In genomic region chr2:9596621-9597311, GRCh38 we compare ENCODE assay signal across 15 cellular contexts. TPM values are rescaled to one million over a fixed set of nuclear protein-coding genes. Genes with fewer than 3 reads are reported as not detected.
A peak's percentile ranks its signal among the peaks of the same experiment; 100 is the strongest.
DNase-seq lines count a peak whose midpoint lies in the region; ATAC-seq and TF ChIP-seq lines count a peak whose summit lies in the region.
"Had no signal": no experiment of that assay in that cellular context is flagged by ENCODE, and none has a peak within 500 bp of the region (broad histone marks: within the 10 kb centered on the region; RNA-seq: fewer than 3 reads in every experiment).

No MANE protein-coding gene starts in this region.

- ATAC-seq in stimulated activated naive B cell treated with anti-CD40 and anti-IgM and Interleukin-4, amounts not matched to agents 10 μg/mL and 1 μg/mL and 100 μg/mL, for 72 hours (replicated peaks) = peak in 1 of 2 donors; percentile 10
- no peak for ATAC-seq in GM21515 (IDR thresholded peaks at IDR 0.05; ENCODE audit: unreplicated experiment)
- ATAC-seq: gastroesophageal sphincter had no signal

- H3K27me3 ChIP-seq in OCI-LY3 (ENCODE audit: low read depth, low read length) = no peaks in the 10 kb centered on the region
- no peaks in the 10 kb centered on the region for H3K27me3 ChIP-seq in ascending aorta
- H3K27me3 ChIP-seq in prostate gland (replicated peaks; ENCODE audit: insufficient read depth) = no peaks in the 10 kb centered on the region
- H3K27me3 ChIP-seq: gastroesophageal sphincter had no signal

- no peak for TF ChIP-seq CTCF in OCI-LY3 (IDR thresholded peaks at IDR 0.05; ENCODE audit: low read depth, low read length)
- no peak for TF ChIP-seq CTCF in ascending aorta (IDR thresholded peaks at IDR 0.05)
- no peak for TF ChIP-seq CTCF in nephron progenitor cell (IDR thresholded peaks at IDR 0.05)
- no peak for TF ChIP-seq CTCF in prostate gland (IDR thresholded peaks at IDR 0.05)

- H3K4me1 ChIP-seq in OCI-LY3 (ENCODE audit: low read length) (peaks cover 45% of the 10 kb centered on the region), ascending aorta (peaks cover 0 to 33% of the 10 kb centered on the region in 2 donors), prostate gland (replicated peaks) (no peaks in the 10 kb centered on the region)

- H3K36me3 ChIP-seq in OCI-LY3 (replicated peaks; ENCODE audit: low read depth, low read length) (peaks cover 43% of the 10 kb centered on the region), ascending aorta (peaks cover 4 to 29% of the 10 kb centered on the region in 2 donors), prostate gland (no peaks in the 10 kb centered on the region)

- no peak overlapping the region for H3K4me3 Mint-ChIP-seq in activated naive CD4-positive, alpha-beta T cell treated with anti-CD3 and anti-CD28 coated beads for 36 hours
- peak overlapping the region in 1 of 2 donors; percentile 3 for H3K4me3 Mint-ChIP-seq in stimulated activated naive B cell treated with anti-CD40 and anti-IgM and Interleukin-4, amounts not matched to agents 10 μg/mL and 1 μg/mL and 100 μg/mL, for 72 hours
- no peak overlapping the region for H3K4me3 Mint-ChIP-seq in nephron progenitor cell

- DNase-seq in activated naive CD4-positive, alpha-beta T cell treated with anti-CD3 and anti-CD28 coated beads for 36 hours = no peak
- no peak for DNase-seq in activated naive CD4-positive, alpha-beta T cell treated with anti-CD3 and anti-CD28 coated beads, Interleukin-2, amount 50 U/mL, for 16 hours
- no peak for DNase-seq in ascending aorta (ENCODE audit: low spot score in 2 of 2)
- no peak for DNase-seq in stimulated activated naive B cell treated with anti-CD40 and anti-IgM and Interleukin-4, amounts not matched to agents 10 μg/mL and 1 μg/mL and 100 μg/mL, for 72 hours
- DNase-seq in nephron progenitor cell = no peak
- DNase-seq in prostate gland (ENCODE audit: low spot score) = no peak
- DNase-seq: activated CD4-positive, alpha-beta T cell treated with anti-CD3 and anti-CD28 coated beads for 4 hours; DMS 273 treated with DMSO at 0.1 percent for 48 hours; mesendoderm; NCI-H2029; NCI-H526 treated with DMSO at 0.1 percent for 48 hours; nucleus accumbens had no signal

- TF ChIP-seq POLR2A in prostate gland (IDR thresholded peaks at IDR 0.05) = no peak

- peaks cover 64% of the 10 kb centered on the region for H3K4me1 Mint-ChIP-seq in activated naive CD4-positive, alpha-beta T cell treated with anti-CD3 and anti-CD28 coated beads for 36 hours (ENCODE audit: low read depth)
- peaks cover 24 to 44% of the 10 kb centered on the region in 2 donors for H3K4me1 Mint-ChIP-seq in stimulated activated naive B cell treated with anti-CD40 and anti-IgM and Interleukin-4, amounts not matched to agents 10 μg/mL and 1 μg/mL and 100 μg/mL, for 72 hours
- no peaks in the 10 kb centered on the region for H3K4me1 Mint-ChIP-seq in nephron progenitor cell

- intact Hi-C loops in activated naive CD4-positive, alpha-beta T cell treated with anti-CD3 and anti-CD28 coated beads for 36 hours (cut with micrococcal nuclease) = no loop called here
- intact Hi-C loops in ascending aorta (cut with DNase I) = no loop called here
- intact Hi-C loops in prostate gland (cut with DNase I) = no loop called here

- H2AFZ ChIP-seq in OCI-LY3 (ENCODE audit: low read depth, low read length) = no peak overlapping the region

- 88% methylated on average over 10 of the region's 10 CpGs for WGBS in prostate gland

- H3K9ac ChIP-seq in OCI-LY3 (ENCODE audit: low read length) = peak overlapping the region; percentile 26; the same call in 1 of the 2 replicates

- peaks cover 91% of the 10 kb centered on the region for H3K79me2 ChIP-seq in OCI-LY3 (ENCODE audit: low read length)

- H3K27me3 Mint-ChIP-seq in activated naive CD4-positive, alpha-beta T cell treated with anti-CD3 and anti-CD28 coated beads for 36 hours (ENCODE audit: low read depth) = no peaks in the 10 kb centered on the region
- no peaks in the 10 kb centered on the region for H3K27me3 Mint-ChIP-seq in stimulated activated naive B cell treated with anti-CD40 and anti-IgM and Interleukin-4, amounts not matched to agents 10 μg/mL and 1 μg/mL and 100 μg/mL, for 72 hours
- no peaks in the 10 kb centered on the region for H3K27me3 Mint-ChIP-seq in nephron progenitor cell (ENCODE audit: low read depth, poor library complexity)

- H3K4me3 ChIP-seq in OCI-LY3 (ENCODE audit: low read length) (peak overlapping the region; percentile 34), ascending aorta (no peak overlapping the region), prostate gland (no peak overlapping the region)
- H3K4me3 ChIP-seq: gastroesophageal sphincter had no signal

- peaks cover 60% of the 10 kb centered on the region for H4K20me1 ChIP-seq in OCI-LY3 (ENCODE audit: insufficient read depth, low read length)

- peaks cover 31% of the 10 kb centered on the region for H3K36me3 Mint-ChIP-seq in activated naive CD4-positive, alpha-beta T cell treated with anti-CD3 and anti-CD28 coated beads for 36 hours (ENCODE audit: low read depth)
- peaks cover 36 to 39% of the 10 kb centered on the region in 2 donors for H3K36me3 Mint-ChIP-seq in stimulated activated naive B cell treated with anti-CD40 and anti-IgM and Interleukin-4, amounts not matched to agents 10 μg/mL and 1 μg/mL and 100 μg/mL, for 72 hours
- H3K36me3 Mint-ChIP-seq in nephron progenitor cell (ENCODE audit: low read depth) = peaks cover 93% of the 10 kb centered on the region

- H3K27ac ChIP-seq in OCI-LY3 (ENCODE audit: low read length) (peak overlapping the region; percentile 50), ascending aorta (peak overlapping the region; percentile 2 to 34), prostate gland (no peak overlapping the region)
- H3K27ac ChIP-seq: gastroesophageal sphincter had no signal

- CTCF ChIA-PET in activated naive CD4-positive, alpha-beta T cell treated with anti-CD3 and anti-CD28 coated beads for 36 hours (lab: Charles Lee) = interaction anchor here (0.6 to 0.7 kb wide), 2 partner anchors 45 to 62 kb away, joined by 3 to 5 read pairs; no protein-coding TSS in a partner anchor

- peak overlapping the region; percentile 73 for H3K4me2 ChIP-seq in OCI-LY3 (ENCODE audit: low read length)

- peak overlapping the region; percentile 62 for H3K27ac Mint-ChIP-seq in activated naive CD4-positive, alpha-beta T cell treated with anti-CD3 and anti-CD28 coated beads for 36 hours
- H3K27ac Mint-ChIP-seq in stimulated activated naive B cell treated with anti-CD40 and anti-IgM and Interleukin-4, amounts not matched to agents 10 μg/mL and 1 μg/mL and 100 μg/mL, for 72 hours = peak overlapping the region; percentile 91
- no peak overlapping the region for H3K27ac Mint-ChIP-seq in nephron progenitor cell

- H3K9me3 ChIP-seq in OCI-LY3 (ENCODE audit: insufficient read depth, low read length) (peaks cover 27% of the 10 kb centered on the region), ascending aorta (peaks cover 14 to 20% of the 10 kb centered on the region in 2 donors), prostate gland (no peaks in the 10 kb centered on the region)

- peaks cover 12% of the 10 kb centered on the region for H3K9me3 Mint-ChIP-seq in activated naive CD4-positive, alpha-beta T cell treated with anti-CD3 and anti-CD28 coated beads for 36 hours
- peaks cover 8 to 14% of the 10 kb centered on the region in 2 donors for H3K9me3 Mint-ChIP-seq in stimulated activated naive B cell treated with anti-CD40 and anti-IgM and Interleukin-4, amounts not matched to agents 10 μg/mL and 1 μg/mL and 100 μg/mL, for 72 hours
- peaks cover 53% of the 10 kb centered on the region for H3K9me3 Mint-ChIP-seq in nephron progenitor cell

RNA-seq across cellular contexts. Expression of gene YWHAQ, which starts 34.0 kb away (rescaled TPM):
- 100 to 1,000 TPM; 248 to 261 TPM for total RNA-seq in activated naive CD4-positive, alpha-beta T cell treated with anti-CD3 and anti-CD28 coated beads for 36 hours
- total RNA-seq in ascending aorta (172 TPM), prostate gland (100 to 1,000 TPM; 208 to 248 TPM)

RNA-seq across cellular contexts. Expression of gene ADAM17, which starts 41.1 kb away (rescaled TPM):
- 10 to 100 TPM; 10.5 to 11.0 TPM for total RNA-seq in activated naive CD4-positive, alpha-beta T cell treated with anti-CD3 and anti-CD28 coated beads for 36 hours
- 16.4 TPM for total RNA-seq in ascending aorta
- 10 to 100 TPM; 15.8 to 40.0 TPM for total RNA-seq in prostate gland

Comparison
In these comparisons a context has a peak if more than half of its experiments do, and no peak if none do; other contexts are left out.
1. H3K27ac ChIP-seq: peak in OCI-LY3 (single experiment) and ascending aorta (2 of 2); none in prostate gland (0 of 2).